Comparison of ENCODE assay signal across 17 cellular contexts in the genomic region with DNA sequence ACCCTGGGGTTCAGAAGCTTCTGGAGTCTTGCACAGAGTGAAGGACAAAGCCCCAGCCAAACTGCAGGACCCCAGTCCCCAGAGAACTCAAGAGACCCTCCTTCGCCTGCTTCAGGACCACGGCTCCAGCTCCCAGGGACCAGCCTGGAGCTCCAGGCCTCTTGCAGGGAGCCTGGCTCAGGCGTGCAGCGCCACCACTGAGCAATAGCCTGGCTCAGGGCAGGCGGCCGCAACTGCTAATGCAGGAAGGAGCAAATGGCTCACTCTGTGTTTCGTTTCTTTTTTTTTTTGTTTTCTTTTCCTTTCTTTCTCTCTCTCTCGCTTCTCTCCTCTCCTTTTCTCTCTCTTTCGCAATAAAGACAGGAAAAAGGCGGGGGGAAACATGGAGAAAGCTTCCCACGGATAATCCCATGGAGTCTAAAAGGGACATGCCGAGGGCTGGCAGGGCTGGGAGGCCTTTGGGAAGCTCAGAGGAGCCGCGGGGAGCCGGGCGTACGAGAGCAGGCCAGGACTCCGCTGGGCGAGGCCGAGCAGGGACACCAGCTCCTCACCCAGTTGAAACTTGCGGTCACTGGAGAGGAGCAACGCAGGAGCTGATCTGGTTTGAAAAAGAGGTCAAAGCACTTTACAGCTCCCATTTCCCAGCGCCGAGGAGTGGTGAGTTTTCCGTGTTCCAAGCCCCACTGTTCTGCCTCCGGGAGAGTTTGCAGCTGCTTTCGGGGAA.
"Had no signal": no experiment of that assay in that cellular context is flagged by ENCODE, and none has a peak within 500 bp of the region (broad histone marks: within the 10 kb centered on the region; RNA-seq: fewer than 3 reads in every experiment).

No MANE protein-coding gene starts in this region.

- H3K27me3 ChIP-seq: esophagus squamous epithelium, hepatocyte, tibial artery had no signal

- H3K9me3 ChIP-seq: esophagus squamous epithelium, lower lobe of right lung, tibial artery had no signal

- H3K9ac ChIP-seq: parathyroid adenoma had no signal

- H3K4me1 Mint-ChIP-seq: activated CD4-positive, alpha-beta T cell treated with anti-CD3 and anti-CD28 coated beads, Interleukin-2, amount 10 ng/mL, durations not matched to agents 7 days and 5 days; stimulated activated naive B cell treated with anti-CD40 and anti-IgM and Interleukin-4, amounts not matched to agents 10 μg/mL and 1 μg/mL and 100 μg/mL, for 72 hours had no signal

- H3K27me3 Mint-ChIP-seq: activated CD4-positive, alpha-beta T cell treated with anti-CD3 and anti-CD28 coated beads, Interleukin-2, amount 10 ng/mL, durations not matched to agents 7 days and 5 days; dendritic cell treated with granulocyte-macrophage colony-stimulating factor and Interleukin-4, amounts not matched to agents 40 ng/mL and 50 ng/mL, for 4 days; effector memory CD8-positive, alpha-beta T cell; stimulated activated naive B cell treated with anti-CD40 and anti-IgM and Interleukin-4, amounts not matched to agents 10 μg/mL and 1 μg/mL and 100 μg/mL, for 72 hours had no signal

- H3K27ac ChIP-seq: esophagus squamous epithelium, hepatocyte, lower lobe of right lung, parathyroid adenoma, tibial artery had no signal

- H3K4me3 Mint-ChIP-seq: activated CD4-positive, alpha-beta T cell treated with anti-CD3 and anti-CD28 coated beads, Interleukin-2, amount 10 ng/mL, durations not matched to agents 7 days and 5 days; activated T-cell treated with anti-CD3 and anti-CD28 coated beads, Interleukin-2, amount 50 U/mL, for 72 hours; dendritic cell treated with granulocyte-macrophage colony-stimulating factor and Interleukin-4, amounts not matched to agents 40 ng/mL and 50 ng/mL, for 4 days; effector memory CD8-positive, alpha-beta T cell; natural killer cell; stimulated activated naive B cell treated with anti-CD40 and anti-IgM and Interleukin-4, amounts not matched to agents 10 μg/mL and 1 μg/mL and 100 μg/mL, for 72 hours had no signal

- H3K36me3 Mint-ChIP-seq: activated naive CD4-positive, alpha-beta T cell treated with anti-CD3 and anti-CD28 coated beads, Interleukin-2, amount 50 U/mL, for 72 hours; natural killer cell had no signal

- ATAC-seq: activated T-cell treated with anti-CD3 and anti-CD28 coated beads, Interleukin-2, amount 50 U/mL, for 72 hours; effector memory CD8-positive, alpha-beta T cell; lower lobe of right lung; natural killer cell; sciatic nerve; stimulated activated naive B cell treated with anti-CD40 and anti-IgM and Interleukin-4, amounts not matched to agents 10 μg/mL and 1 μg/mL and 100 μg/mL, for 72 hours had no signal

- H3K27ac Mint-ChIP-seq: activated CD4-positive, alpha-beta T cell treated with anti-CD3 and anti-CD28 coated beads, Interleukin-2, amount 10 ng/mL, durations not matched to agents 7 days and 5 days; activated T-cell treated with anti-CD3 and anti-CD28 coated beads, Interleukin-2, amount 50 U/mL, for 72 hours; dendritic cell treated with granulocyte-macrophage colony-stimulating factor and Interleukin-4, amounts not matched to agents 40 ng/mL and 50 ng/mL, for 4 days; natural killer cell; stimulated activated naive B cell treated with anti-CD40 and anti-IgM and Interleukin-4, amounts not matched to agents 10 μg/mL and 1 μg/mL and 100 μg/mL, for 72 hours had no signal

- H3K4me3 ChIP-seq: esophagus squamous epithelium, hepatocyte, lower lobe of right lung, tibial artery had no signal

- H3K4me2 ChIP-seq: hepatocyte had no signal

- H2AFZ ChIP-seq: hepatocyte, parathyroid adenoma had no signal

- H3K4me1 ChIP-seq: esophagus squamous epithelium, lower lobe of right lung, parathyroid adenoma, tibial artery had no signal

- DNase-seq: activated CD4-positive, alpha-beta T cell treated with anti-CD3 and anti-CD28 coated beads, Interleukin-2, amount 10 ng/mL, durations not matched to agents 7 days and 5 days; activated CD8-positive, alpha-beta memory T cell treated with anti-CD3 and anti-CD28 coated beads, Interleukin-2, amount 50 U/mL, for 48 hours; activated gamma-delta T cell treated with Interleukin-2 at 50 U/mL for 16 hours; activated T-cell treated with anti-CD3 and anti-CD28 coated beads, Interleukin-2, amount 50 U/mL, for 72 hours; effector memory CD8-positive, alpha-beta T cell; esophagus squamous epithelium; islet precursor cell; lower lobe of right lung; natural killer cell; stimulated activated naive B cell treated with anti-CD40 and anti-IgM and Interleukin-4, amounts not matched to agents 10 μg/mL and 1 μg/mL and 100 μg/mL, for 72 hours; T1000; tibial artery had no signal

- H3K9me3 Mint-ChIP-seq: activated CD4-positive, alpha-beta T cell treated with anti-CD3 and anti-CD28 coated beads, Interleukin-2, amount 10 ng/mL, durations not matched to agents 7 days and 5 days; activated naive CD4-positive, alpha-beta T cell treated with anti-CD3 and anti-CD28 coated beads, Interleukin-2, amount 50 U/mL, for 72 hours; activated T-cell treated with anti-CD3 and anti-CD28 coated beads, Interleukin-2, amount 50 U/mL, for 72 hours; dendritic cell treated with granulocyte-macrophage colony-stimulating factor and Interleukin-4, amounts not matched to agents 40 ng/mL and 50 ng/mL, for 4 days; effector memory CD8-positive, alpha-beta T cell; natural killer cell; stimulated activated naive B cell treated with anti-CD40 and anti-IgM and Interleukin-4, amounts not matched to agents 10 μg/mL and 1 μg/mL and 100 μg/mL, for 72 hours had no signal
